Comparison of ENCODE assay signal across 11 cellular contexts in genomic region chr7:33836797-33837355, GRCh38.
DNase-seq lines count a peak whose midpoint lies in the region; ATAC-seq and TF ChIP-seq lines count a peak whose summit lies in the region.
"Had no signal": no experiment of that assay in that cellular context is flagged by ENCODE, and none has a peak within 500 bp of the region (broad histone marks: within the 10 kb centered on the region; RNA-seq: fewer than 3 reads in every experiment).

No MANE protein-coding gene starts in this region.

- DNase-seq in activated CD4-positive, alpha-beta T cell treated with anti-CD3 and anti-CD28 coated beads for 48 hours: peak; percentile 36
- no peak for DNase-seq in activated CD4-positive, alpha-beta T cell treated with anti-CD3 and anti-CD28 coated beads for 4 hours
- DNase-seq in LNCaP clone FGC (ENCODE audit: low read depth) (no peak), mammary epithelial cell (no peak), smooth muscle cell (lab: John Stamatoyannopoulos, UW; ENCODE audit: unreplicated experiment) (no peak), DMS79 treated with DMSO at 0.1 percent for 48 hours (lab: John Stamatoyannopoulos, UW) (no peak)
- no peak for DNase-seq in natural killer cell treated with Interleukin-12 subunit alpha and Interleukin-12 subunit beta and Interleukin-15 and Interleukin-18, amount 100 ng/mL, for 72 hours (ENCODE audit: low spot score)
- DNase-seq: immature natural killer cell, KBM-7, pancreas had no signal

- dilution Hi-C loops in mammary epithelial cell (cut with HindIII; ENCODE audit: low sequenced_read_pairs): no loop called here

- no peaks in the 10 kb centered on the region for H3K36me3 Mint-ChIP-seq in natural killer cell treated with Interleukin-12 subunit alpha and Interleukin-12 subunit beta and Interleukin-15 and Interleukin-18, amount 100 ng/mL, for 72 hours
- H3K36me3 Mint-ChIP-seq: immature natural killer cell had no signal

- no peak overlapping the region for H2AFZ ChIP-seq in mammary epithelial cell (ENCODE audit: low read depth, low read length)
- H2AFZ ChIP-seq in smooth muscle cell (ENCODE audit: low read depth): no peak overlapping the region

- H3K36me3 ChIP-seq in mammary epithelial cell (ENCODE audit: insufficient read depth, low read length): no peaks in the 10 kb centered on the region
- no peaks in the 10 kb centered on the region for H3K36me3 ChIP-seq in smooth muscle cell (ENCODE audit: low read depth)
- H3K36me3 ChIP-seq: pancreas had no signal

- intact Hi-C loops in mammary epithelial cell (cut with micrococcal nuclease): no loop called here

- H3F3A ChIP-seq in smooth muscle cell (ENCODE audit: low read depth): no peaks in the 10 kb centered on the region

- peak; percentile 69 for TF ChIP-seq CTCF in LNCaP clone FGC (IDR thresholded peaks at IDR 0.05; ENCODE audit: control insufficient read depth, extremely low read depth, insufficient read depth)
- peak; percentile 26 to 30 for TF ChIP-seq CTCF in mammary epithelial cell (conservative IDR thresholded peaks at IDR 0.05 in 1 of 2, IDR thresholded peaks at IDR 0.05 in 1 of 2; ENCODE audit: extremely low read depth in 1 of 2, insufficient read depth in 1 of 2, low read depth in 1 of 2, low read length in 2 of 2)
- peak; percentile 47 for TF ChIP-seq CTCF in smooth muscle cell (IDR thresholded peaks at IDR 0.05; ENCODE audit: borderline replicate concordance, insufficient read depth, poor library complexity, severe bottlenecking)

- WGBS in mammary epithelial cell (ENCODE audit: low coverage, missing lambda C conversion rate): 95% methylated on average over 8 of the region's 8 CpGs
- whole genome bisulfite sequencing in smooth muscle cell (ENCODE audit: low lambda C conversion rate): 74% methylated on average over 8 of the region's 8 CpGs

- no peaks in the 10 kb centered on the region for H3K4me1 Mint-ChIP-seq in natural killer cell treated with Interleukin-12 subunit alpha and Interleukin-12 subunit beta and Interleukin-15 and Interleukin-18, amount 100 ng/mL, for 72 hours (ENCODE audit: low read depth in 2 of 2)
- H3K4me1 Mint-ChIP-seq: immature natural killer cell had no signal

- H3K9ac ChIP-seq in mammary epithelial cell (ENCODE audit: insufficient read depth, low read length) (no peak overlapping the region), smooth muscle cell (ENCODE audit: low read depth) (no peak overlapping the region)

- H3K79me2 ChIP-seq in mammary epithelial cell (ENCODE audit: insufficient read depth, low read length) (no peaks in the 10 kb centered on the region), smooth muscle cell (ENCODE audit: low read depth) (no peaks in the 10 kb centered on the region)

- H3K4me1 ChIP-seq in mammary epithelial cell (ENCODE audit: insufficient read depth, low read length) (peaks cover 2% of the 10 kb centered on the region), smooth muscle cell (ENCODE audit: low read depth) (no peaks in the 10 kb centered on the region)
- H3K4me1 ChIP-seq: pancreas had no signal

- H3K27me3 Mint-ChIP-seq in natural killer cell treated with Interleukin-12 subunit alpha and Interleukin-12 subunit beta and Interleukin-15 and Interleukin-18, amount 100 ng/mL, for 72 hours: no peaks in the 10 kb centered on the region

- CTCF ChIA-PET in mammary epithelial cell (lab: Charles Lee; ENCODE audit: low non-redundant PET): no interaction called here

- in situ Hi-C loops in mammary epithelial cell (cut with MboI; ENCODE audit: low sequenced_read_pairs in 2 of 2): no loop called here

- H3K4me3 Mint-ChIP-seq in natural killer cell treated with Interleukin-12 subunit alpha and Interleukin-12 subunit beta and Interleukin-15 and Interleukin-18, amount 100 ng/mL, for 72 hours: no peak overlapping the region
- H3K4me3 Mint-ChIP-seq: immature natural killer cell had no signal

- H3K4me2 ChIP-seq in mammary epithelial cell (ENCODE audit: insufficient read depth, low read depth, low read length) (no peak overlapping the region), smooth muscle cell (peak overlapping the region; percentile 56)

- H3K27me3 ChIP-seq in mammary epithelial cell (ENCODE audit: insufficient read depth, low read length): no peaks in the 10 kb centered on the region
- H3K27me3 ChIP-seq in smooth muscle cell (ENCODE audit: low read depth): peaks cover 27% of the 10 kb centered on the region
- H3K27me3 ChIP-seq: pancreas had no signal

- no peak for ATAC-seq in GM18870 (IDR thresholded peaks at IDR 0.05; ENCODE audit: unreplicated experiment)
- ATAC-seq in natural killer cell treated with Interleukin-12 subunit alpha and Interleukin-12 subunit beta and Interleukin-15 and Interleukin-18, amount 100 ng/mL, for 72 hours: no peak
- ATAC-seq: pancreas had no signal

- no peak overlapping the region for H3K27ac Mint-ChIP-seq in natural killer cell treated with Interleukin-12 subunit alpha and Interleukin-12 subunit beta and Interleukin-15 and Interleukin-18, amount 100 ng/mL, for 72 hours
- H3K27ac Mint-ChIP-seq: immature natural killer cell had no signal

- H3K9me3 ChIP-seq in mammary epithelial cell (replicated peaks; ENCODE audit: insufficient read depth, low read length) (no peaks in the 10 kb centered on the region), smooth muscle cell (replicated peaks; ENCODE audit: low read depth) (no peaks in the 10 kb centered on the region)
- H3K9me3 ChIP-seq: pancreas had no signal

- H4K20me1 ChIP-seq in mammary epithelial cell (ENCODE audit: insufficient read depth, low read length) (no peaks in the 10 kb centered on the region), smooth muscle cell (ENCODE audit: low read depth) (no peaks in the 10 kb centered on the region)

- peaks cover 7% of the 10 kb centered on the region for H3K9me3 Mint-ChIP-seq in natural killer cell treated with Interleukin-12 subunit alpha and Interleukin-12 subunit beta and Interleukin-15 and Interleukin-18, amount 100 ng/mL, for 72 hours

- H3K4me3 ChIP-seq in LNCaP clone FGC (ENCODE audit: low read depth, low read length) (no peak overlapping the region), mammary epithelial cell (replicated peaks in 1 of 3; ENCODE audit: insufficient read depth in 1 of 3, low read depth in 2 of 3, low read length in 3 of 3) (no peak overlapping the region), smooth muscle cell (no peak overlapping the region)
- H3K4me3 ChIP-seq: pancreas had no signal

- BruUV-seq in mammary epithelial cell (replicated peaks; lab: Mats Ljungman, UMichigan): no TSS peak

- H3K27ac ChIP-seq in mammary epithelial cell (ENCODE audit: insufficient read depth, low read depth, low read length): no peak overlapping the region
- no peak overlapping the region for H3K27ac ChIP-seq in smooth muscle cell (ENCODE audit: low read depth)
- H3K27ac ChIP-seq: pancreas had no signal
